1 cellular context compared by ENCODE assay signal in the genomic region with DNA sequence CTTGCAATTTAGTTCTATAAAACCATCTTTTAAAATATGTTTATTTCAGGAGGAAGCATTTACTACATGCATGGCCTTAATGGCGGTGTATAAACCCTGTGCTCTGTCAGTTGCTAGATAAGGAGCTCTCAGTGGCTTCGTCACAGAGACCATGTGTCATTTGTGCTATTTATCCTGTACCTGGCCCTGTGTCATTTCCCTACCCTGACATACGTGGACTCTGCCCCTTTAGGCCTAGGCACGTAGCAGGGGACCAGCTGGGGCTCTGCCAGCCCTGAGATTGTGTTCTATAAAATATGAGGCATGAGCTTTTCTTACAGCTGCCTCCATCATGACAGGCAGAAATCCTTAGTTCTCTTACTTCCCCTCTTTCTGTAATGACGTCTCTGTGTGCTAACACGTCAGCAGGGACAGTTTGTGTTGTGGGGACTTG.
TF ChIP-seq lines count a peak whose summit lies in the region.

No MANE protein-coding gene starts in this region.

TF ChIP-seq in K562, 482 proteins besides CTCF, POLR2A, EP300 and RAD21 (continued from another document and continues in another):
- TF ChIP-seq, protein P1, sequence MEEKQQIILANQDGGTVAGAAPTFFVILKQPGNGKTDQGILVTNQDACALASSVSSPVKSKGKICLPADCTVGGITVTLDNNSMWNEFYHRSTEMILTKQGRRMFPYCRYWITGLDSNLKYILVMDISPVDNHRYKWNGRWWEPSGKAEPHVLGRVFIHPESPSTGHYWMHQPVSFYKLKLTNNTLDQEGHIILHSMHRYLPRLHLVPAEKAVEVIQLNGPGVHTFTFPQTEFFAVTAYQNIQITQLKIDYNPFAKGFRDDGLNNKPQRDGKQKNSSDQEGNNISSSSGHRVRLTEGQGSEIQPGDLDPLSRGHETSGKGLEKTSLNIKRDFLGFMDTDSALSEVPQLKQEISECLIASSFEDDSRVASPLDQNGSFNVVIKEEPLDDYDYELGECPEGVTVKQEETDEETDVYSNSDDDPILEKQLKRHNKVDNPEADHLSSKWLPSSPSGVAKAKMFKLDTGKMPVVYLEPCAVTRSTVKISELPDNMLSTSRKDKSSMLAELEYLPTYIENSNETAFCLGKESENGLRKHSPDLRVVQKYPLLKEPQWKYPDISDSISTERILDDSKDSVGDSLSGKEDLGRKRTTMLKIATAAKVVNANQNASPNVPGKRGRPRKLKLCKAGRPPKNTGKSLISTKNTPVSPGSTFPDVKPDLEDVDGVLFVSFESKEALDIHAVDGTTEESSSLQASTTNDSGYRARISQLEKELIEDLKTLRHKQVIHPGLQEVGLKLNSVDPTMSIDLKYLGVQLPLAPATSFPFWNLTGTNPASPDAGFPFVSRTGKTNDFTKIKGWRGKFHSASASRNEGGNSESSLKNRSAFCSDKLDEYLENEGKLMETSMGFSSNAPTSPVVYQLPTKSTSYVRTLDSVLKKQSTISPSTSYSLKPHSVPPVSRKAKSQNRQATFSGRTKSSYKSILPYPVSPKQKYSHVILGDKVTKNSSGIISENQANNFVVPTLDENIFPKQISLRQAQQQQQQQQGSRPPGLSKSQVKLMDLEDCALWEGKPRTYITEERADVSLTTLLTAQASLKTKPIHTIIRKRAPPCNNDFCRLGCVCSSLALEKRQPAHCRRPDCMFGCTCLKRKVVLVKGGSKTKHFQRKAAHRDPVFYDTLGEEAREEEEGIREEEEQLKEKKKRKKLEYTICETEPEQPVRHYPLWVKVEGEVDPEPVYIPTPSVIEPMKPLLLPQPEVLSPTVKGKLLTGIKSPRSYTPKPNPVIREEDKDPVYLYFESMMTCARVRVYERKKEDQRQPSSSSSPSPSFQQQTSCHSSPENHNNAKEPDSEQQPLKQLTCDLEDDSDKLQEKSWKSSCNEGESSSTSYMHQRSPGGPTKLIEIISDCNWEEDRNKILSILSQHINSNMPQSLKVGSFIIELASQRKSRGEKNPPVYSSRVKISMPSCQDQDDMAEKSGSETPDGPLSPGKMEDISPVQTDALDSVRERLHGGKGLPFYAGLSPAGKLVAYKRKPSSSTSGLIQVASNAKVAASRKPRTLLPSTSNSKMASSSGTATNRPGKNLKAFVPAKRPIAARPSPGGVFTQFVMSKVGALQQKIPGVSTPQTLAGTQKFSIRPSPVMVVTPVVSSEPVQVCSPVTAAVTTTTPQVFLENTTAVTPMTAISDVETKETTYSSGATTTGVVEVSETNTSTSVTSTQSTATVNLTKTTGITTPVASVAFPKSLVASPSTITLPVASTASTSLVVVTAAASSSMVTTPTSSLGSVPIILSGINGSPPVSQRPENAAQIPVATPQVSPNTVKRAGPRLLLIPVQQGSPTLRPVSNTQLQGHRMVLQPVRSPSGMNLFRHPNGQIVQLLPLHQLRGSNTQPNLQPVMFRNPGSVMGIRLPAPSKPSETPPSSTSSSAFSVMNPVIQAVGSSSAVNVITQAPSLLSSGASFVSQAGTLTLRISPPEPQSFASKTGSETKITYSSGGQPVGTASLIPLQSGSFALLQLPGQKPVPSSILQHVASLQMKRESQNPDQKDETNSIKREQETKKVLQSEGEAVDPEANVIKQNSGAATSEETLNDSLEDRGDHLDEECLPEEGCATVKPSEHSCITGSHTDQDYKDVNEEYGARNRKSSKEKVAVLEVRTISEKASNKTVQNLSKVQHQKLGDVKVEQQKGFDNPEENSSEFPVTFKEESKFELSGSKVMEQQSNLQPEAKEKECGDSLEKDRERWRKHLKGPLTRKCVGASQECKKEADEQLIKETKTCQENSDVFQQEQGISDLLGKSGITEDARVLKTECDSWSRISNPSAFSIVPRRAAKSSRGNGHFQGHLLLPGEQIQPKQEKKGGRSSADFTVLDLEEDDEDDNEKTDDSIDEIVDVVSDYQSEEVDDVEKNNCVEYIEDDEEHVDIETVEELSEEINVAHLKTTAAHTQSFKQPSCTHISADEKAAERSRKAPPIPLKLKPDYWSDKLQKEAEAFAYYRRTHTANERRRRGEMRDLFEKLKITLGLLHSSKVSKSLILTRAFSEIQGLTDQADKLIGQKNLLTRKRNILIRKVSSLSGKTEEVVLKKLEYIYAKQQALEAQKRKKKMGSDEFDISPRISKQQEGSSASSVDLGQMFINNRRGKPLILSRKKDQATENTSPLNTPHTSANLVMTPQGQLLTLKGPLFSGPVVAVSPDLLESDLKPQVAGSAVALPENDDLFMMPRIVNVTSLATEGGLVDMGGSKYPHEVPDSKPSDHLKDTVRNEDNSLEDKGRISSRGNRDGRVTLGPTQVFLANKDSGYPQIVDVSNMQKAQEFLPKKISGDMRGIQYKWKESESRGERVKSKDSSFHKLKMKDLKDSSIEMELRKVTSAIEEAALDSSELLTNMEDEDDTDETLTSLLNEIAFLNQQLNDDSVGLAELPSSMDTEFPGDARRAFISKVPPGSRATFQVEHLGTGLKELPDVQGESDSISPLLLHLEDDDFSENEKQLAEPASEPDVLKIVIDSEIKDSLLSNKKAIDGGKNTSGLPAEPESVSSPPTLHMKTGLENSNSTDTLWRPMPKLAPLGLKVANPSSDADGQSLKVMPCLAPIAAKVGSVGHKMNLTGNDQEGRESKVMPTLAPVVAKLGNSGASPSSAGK (IDR thresholded peaks at IDR 0.05) = peak; percentile 83
- TF ChIP-seq, protein P2, sequence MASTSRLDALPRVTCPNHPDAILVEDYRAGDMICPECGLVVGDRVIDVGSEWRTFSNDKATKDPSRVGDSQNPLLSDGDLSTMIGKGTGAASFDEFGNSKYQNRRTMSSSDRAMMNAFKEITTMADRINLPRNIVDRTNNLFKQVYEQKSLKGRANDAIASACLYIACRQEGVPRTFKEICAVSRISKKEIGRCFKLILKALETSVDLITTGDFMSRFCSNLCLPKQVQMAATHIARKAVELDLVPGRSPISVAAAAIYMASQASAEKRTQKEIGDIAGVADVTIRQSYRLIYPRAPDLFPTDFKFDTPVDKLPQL (IDR thresholded peaks at IDR 0.05; ENCODE audit: extremely low read depth, insufficient read length) = no peak
- TF ChIP-seq, protein P3, sequence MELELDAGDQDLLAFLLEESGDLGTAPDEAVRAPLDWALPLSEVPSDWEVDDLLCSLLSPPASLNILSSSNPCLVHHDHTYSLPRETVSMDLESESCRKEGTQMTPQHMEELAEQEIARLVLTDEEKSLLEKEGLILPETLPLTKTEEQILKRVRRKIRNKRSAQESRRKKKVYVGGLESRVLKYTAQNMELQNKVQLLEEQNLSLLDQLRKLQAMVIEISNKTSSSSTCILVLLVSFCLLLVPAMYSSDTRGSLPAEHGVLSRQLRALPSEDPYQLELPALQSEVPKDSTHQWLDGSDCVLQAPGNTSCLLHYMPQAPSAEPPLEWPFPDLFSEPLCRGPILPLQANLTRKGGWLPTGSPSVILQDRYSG (tag; conservative IDR thresholded peaks at IDR 0.05; ENCODE audit: low read depth) = 0 out of 2 replicates have a peak, but pooled peaks have one; percentile 39
- TF ChIP-seq, protein P4, sequence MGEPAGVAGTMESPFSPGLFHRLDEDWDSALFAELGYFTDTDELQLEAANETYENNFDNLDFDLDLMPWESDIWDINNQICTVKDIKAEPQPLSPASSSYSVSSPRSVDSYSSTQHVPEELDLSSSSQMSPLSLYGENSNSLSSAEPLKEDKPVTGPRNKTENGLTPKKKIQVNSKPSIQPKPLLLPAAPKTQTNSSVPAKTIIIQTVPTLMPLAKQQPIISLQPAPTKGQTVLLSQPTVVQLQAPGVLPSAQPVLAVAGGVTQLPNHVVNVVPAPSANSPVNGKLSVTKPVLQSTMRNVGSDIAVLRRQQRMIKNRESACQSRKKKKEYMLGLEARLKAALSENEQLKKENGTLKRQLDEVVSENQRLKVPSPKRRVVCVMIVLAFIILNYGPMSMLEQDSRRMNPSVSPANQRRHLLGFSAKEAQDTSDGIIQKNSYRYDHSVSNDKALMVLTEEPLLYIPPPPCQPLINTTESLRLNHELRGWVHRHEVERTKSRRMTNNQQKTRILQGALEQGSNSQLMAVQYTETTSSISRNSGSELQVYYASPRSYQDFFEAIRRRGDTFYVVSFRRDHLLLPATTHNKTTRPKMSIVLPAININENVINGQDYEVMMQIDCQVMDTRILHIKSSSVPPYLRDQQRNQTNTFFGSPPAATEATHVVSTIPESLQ (CRISPR knock-in tag; IDR thresholded peaks at IDR 0.05) = no peak
- TF ChIP-seq CREM (IDR thresholded peaks at IDR 0.05; ENCODE audit: low read depth) = peak; percentile 69
- 0 out of 2 replicates have a peak, but pooled peaks have one; percentile 47 for TF ChIP-seq DPF2 (IDR thresholded peaks at IDR 0.05)
- TF ChIP-seq NFE2L1 (tag; IDR thresholded peaks at IDR 0.05; ENCODE audit: borderline replicate concordance, low read depth) = 0 out of 2 replicates have a peak, but pooled peaks have one; percentile 10
- peak; percentile 58 for TF ChIP-seq MAFG (tag; conservative IDR thresholded peaks at IDR 0.05)
- 0 out of 2 replicates have a peak, but pooled peaks have one; percentile 15 for TF ChIP-seq CXXC5 (CRISPR knock-in tag; IDR thresholded peaks at IDR 0.05)
- TF ChIP-seq MEIS2 (IDR thresholded peaks at IDR 0.05; ENCODE audit: partially characterized antibody) = peak; percentile 21
- TF ChIP-seq, protein P5, sequence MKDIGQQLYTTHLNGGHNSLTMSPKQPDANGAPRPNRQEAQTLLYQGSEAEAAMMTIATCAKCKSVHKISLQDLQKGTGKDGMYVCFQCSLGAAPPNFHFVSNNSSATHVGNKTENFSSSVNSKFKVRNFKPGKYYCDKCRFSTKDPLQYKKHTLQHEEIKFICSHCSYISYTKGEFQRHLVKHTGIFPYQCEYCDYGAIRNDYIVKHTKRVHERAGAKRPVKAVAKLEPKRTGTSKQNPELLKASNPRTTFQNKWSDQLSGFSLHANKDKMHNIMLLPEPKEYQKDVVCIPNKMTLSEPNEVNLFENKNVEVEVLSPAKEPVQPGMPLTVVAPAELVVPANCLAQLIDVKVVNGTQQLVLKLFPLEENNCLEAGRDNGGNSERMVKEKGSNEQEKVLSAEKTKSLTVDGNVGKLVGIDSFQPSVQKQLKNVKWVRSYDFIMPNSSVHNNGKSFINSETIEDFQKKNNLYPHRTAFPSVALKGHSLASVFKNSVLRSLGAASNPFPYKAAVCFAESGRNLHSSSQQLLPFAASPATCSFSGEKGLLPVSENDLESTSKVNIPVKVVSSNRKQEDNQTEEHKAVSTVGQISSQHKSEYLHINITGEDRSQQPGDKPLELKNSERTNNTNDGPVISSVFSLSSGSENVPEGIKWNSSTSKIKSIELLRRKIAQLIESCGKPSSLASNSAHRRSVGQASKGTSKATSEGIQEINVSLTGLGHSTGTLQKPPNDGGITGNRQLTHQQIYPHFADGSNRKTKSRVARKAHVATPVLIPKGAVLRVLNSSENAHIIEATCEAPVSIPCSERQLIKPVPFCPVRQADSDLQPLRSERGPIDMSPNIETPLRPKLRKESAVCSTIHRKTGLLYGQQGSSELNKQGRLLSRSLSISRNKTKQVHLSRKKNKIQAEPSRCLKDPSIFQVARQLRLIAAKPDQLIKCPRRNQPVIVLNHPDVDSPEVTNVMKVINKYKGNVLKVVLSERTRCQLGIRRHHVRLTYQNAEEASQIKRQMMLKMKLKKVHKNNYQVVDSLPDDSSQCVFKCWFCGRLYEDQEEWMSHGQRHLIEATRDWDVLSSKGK (CRISPR knock-in tag; IDR thresholded peaks at IDR 0.05) = no peak
- no peak for TF ChIP-seq SMARCA5 (IDR thresholded peaks at IDR 0.05)
- TF ChIP-seq, protein P6, sequence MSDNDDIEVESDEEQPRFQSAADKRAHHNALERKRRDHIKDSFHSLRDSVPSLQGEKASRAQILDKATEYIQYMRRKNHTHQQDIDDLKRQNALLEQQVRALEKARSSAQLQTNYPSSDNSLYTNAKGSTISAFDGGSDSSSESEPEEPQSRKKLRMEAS (CRISPR knock-in tag; IDR thresholded peaks at IDR 0.05) = peak; percentile 76
- 0 out of 2 replicates have a peak, but pooled peaks have one; percentile 14 for TF ChIP-seq MYC (IDR thresholded peaks at IDR 0.05; ENCODE audit: low read depth, low read length)
- TF ChIP-seq MYC (CRISPR knock-in tag; IDR thresholded peaks at IDR 0.05; ENCODE audit: borderline replicate concordance, low read depth) = no peak
- TF ChIP-seq, protein P7, sequence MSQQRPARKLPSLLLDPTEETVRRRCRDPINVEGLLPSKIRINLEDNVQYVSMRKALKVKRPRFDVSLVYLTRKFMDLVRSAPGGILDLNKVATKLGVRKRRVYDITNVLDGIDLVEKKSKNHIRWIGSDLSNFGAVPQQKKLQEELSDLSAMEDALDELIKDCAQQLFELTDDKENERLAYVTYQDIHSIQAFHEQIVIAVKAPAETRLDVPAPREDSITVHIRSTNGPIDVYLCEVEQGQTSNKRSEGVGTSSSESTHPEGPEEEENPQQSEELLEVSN (IDR thresholded peaks at IDR 0.05; ENCODE audit: borderline replicate concordance in 1 of 2, extremely low read depth in 1 of 2, insufficient read depth in 1 of 2, insufficient read length in 1 of 2, low read depth in 1 of 2, low read length in 1 of 2, poor library complexity in 1 of 2, severe bottlenecking in 1 of 2) = peak; percentile 49 to 58
- TF ChIP-seq SPI1 (IDR thresholded peaks at IDR 0.05; ENCODE audit: borderline replicate concordance, low read depth, low read length) = peak; percentile 64; the same call in 1 of the 2 replicates
- peak; percentile 30; the same call in 1 of the 2 replicates for TF ChIP-seq ZNF175 (CRISPR knock-in tag; IDR thresholded peaks at IDR 0.05; ENCODE audit: low read depth)
- no peak for TF ChIP-seq ZNF77 (CRISPR knock-in tag; IDR thresholded peaks at IDR 0.05)
- 0 out of 2 replicates have a peak, but pooled peaks have one; percentile 20 for TF ChIP-seq BACH1 (tag; IDR thresholded peaks at IDR 0.05)
- TF ChIP-seq YY1 (IDR thresholded peaks at IDR 0.05; ENCODE audit: borderline replicate concordance in 1 of 3, control insufficient read depth in 1 of 3, extremely low read depth in 1 of 3, insufficient read depth in 3 of 3, insufficient read length in 1 of 3, insufficient replicate concordance in 2 of 3, low read depth in 1 of 3, low read length in 2 of 3) = peak in 1 of 3 experiments; percentile 55
- no peak for TF ChIP-seq TAF15 (IDR thresholded peaks at IDR 0.05; ENCODE audit: low read depth, low read length)
- TF ChIP-seq, protein P8, sequence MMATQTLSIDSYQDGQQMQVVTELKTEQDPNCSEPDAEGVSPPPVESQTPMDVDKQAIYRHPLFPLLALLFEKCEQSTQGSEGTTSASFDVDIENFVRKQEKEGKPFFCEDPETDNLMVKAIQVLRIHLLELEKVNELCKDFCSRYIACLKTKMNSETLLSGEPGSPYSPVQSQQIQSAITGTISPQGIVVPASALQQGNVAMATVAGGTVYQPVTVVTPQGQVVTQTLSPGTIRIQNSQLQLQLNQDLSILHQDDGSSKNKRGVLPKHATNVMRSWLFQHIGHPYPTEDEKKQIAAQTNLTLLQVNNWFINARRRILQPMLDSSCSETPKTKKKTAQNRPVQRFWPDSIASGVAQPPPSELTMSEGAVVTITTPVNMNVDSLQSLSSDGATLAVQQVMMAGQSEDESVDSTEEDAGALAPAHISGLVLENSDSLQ (IDR thresholded peaks at IDR 0.05) = 0 out of 2 replicates have a peak, but pooled peaks have one; percentile 32
- TF ChIP-seq, protein P9, sequence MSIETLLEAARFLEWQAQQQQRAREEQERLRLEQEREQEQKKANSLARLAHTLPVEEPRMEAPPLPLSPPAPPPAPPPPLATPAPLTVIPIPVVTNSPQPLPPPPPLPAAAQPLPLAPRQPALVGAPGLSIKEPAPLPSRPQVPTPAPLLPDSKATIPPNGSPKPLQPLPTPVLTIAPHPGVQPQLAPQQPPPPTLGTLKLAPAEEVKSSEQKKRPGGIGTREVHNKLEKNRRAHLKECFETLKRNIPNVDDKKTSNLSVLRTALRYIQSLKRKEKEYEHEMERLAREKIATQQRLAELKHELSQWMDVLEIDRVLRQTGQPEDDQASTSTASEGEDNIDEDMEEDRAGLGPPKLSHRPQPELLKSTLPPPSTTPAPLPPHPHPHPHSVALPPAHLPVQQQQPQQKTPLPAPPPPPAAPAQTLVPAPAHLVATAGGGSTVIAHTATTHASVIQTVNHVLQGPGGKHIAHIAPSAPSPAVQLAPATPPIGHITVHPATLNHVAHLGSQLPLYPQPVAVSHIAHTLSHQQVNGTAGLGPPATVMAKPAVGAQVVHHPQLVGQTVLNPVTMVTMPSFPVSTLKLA (conservative IDR thresholded peaks at IDR 0.05) = 0 out of 4 replicates have a peak, but pooled peaks of 1 of the 2 experiments have one; percentile 19
